13 cellular contexts compared by ENCODE assay signal in genomic region chr4:169243808-169244207, GRCh38. TPM values are rescaled to one million over a fixed set of nuclear protein-coding genes. Genes with fewer than 3 reads are reported as not detected.
A peak's percentile ranks its signal among the peaks of the same experiment; 100 is the strongest.
DNase-seq lines count a peak whose midpoint lies in the region; ATAC-seq, FAIRE-seq and TF ChIP-seq lines count a peak whose summit lies in the region.
"Had no signal": no experiment of that assay in that cellular context is flagged by ENCODE, and none has a peak within 500 bp of the region (broad histone marks: within the 10 kb centered on the region; RNA-seq: fewer than 3 reads in every experiment).

No MANE protein-coding gene starts in this region.

- no peak overlapping the region for H2AFZ ChIP-seq in astrocyte (ENCODE audit: low read depth, low read length)

- no peak for ATAC-seq in GM21786 (IDR thresholded peaks at IDR 0.05; ENCODE audit: unreplicated experiment)

- H3K4me3 Mint-ChIP-seq in HFFc6, result no peak overlapping the region
- H3K4me3 Mint-ChIP-seq in astrocyte (ENCODE audit: unreplicated experiment), result no peak overlapping the region
- H3K4me3 Mint-ChIP-seq: activated T-cell treated with anti-CD3 and anti-CD28 coated beads, Interleukin-2, amount 50 U/mL, for 24 hours had no signal

- peak overlapping the region; percentile 39 for H3K9ac ChIP-seq in astrocyte (ENCODE audit: low read length)

- FAIRE-seq in astrocyte (lab: Jason Lieb, UNC), result peak; percentile 79

- no peak overlapping the region for H3K4me3 ChIP-seq in astrocyte (ENCODE audit: insufficient read depth, low read depth, low read length)
- no peak overlapping the region for H3K4me3 ChIP-seq in fibroblast of villous mesenchyme (ENCODE audit: low read depth, low read length)

- H3K4me1 ChIP-seq in astrocyte (ENCODE audit: insufficient read depth, low read length), result peaks cover 27% of the 10 kb centered on the region

- H3K27ac Mint-ChIP-seq in HFFc6 (peak overlapping the region; percentile 51), astrocyte (ENCODE audit: unreplicated experiment) (peak overlapping the region; percentile 17)
- H3K27ac Mint-ChIP-seq: activated T-cell treated with anti-CD3 and anti-CD28 coated beads, Interleukin-2, amount 50 U/mL, for 24 hours had no signal

- DNase-seq in HFFc6 (peak; percentile 58), astrocyte (ENCODE audit: low read depth) (peak; percentile 86), fibroblast of villous mesenchyme (ENCODE audit: low read depth) (peak; percentile 52), renal cortical epithelial cell (ENCODE audit: low read depth) (peak; percentile 83), NCI-H1092 (lab: John Stamatoyannopoulos, UW) (no peak), amygdala (lab: John Stamatoyannopoulos, UW) (no peak), KBM-7 (no peak)
- DNase-seq: activated T-cell treated with anti-CD3 and anti-CD28 coated beads, Interleukin-2, amount 50 U/mL, for 24 hours; cerebellar nuclear complex; DMS153; stimulated activated CD4-positive, alpha-beta T cell treated with anti-CD3 and anti-CD28 coated beads, Interleukin-2, amount 100 ng/mL, for 48 hours had no signal

- H3K27me3 Mint-ChIP-seq in HFFc6 (ENCODE audit: insufficient read depth) (no peaks in the 10 kb centered on the region; the same call in 1 of the 2 replicates), astrocyte (ENCODE audit: low read depth, unreplicated experiment) (no peaks in the 10 kb centered on the region)

- peak overlapping the region; percentile 63 for H3K4me2 ChIP-seq in astrocyte (ENCODE audit: low read length)

- no peaks in the 10 kb centered on the region for H3K36me3 ChIP-seq in astrocyte (ENCODE audit: insufficient read depth, low read length)
- H3K36me3 ChIP-seq: neutrophil had no signal

- TF ChIP-seq CTCF in HFFc6 (IDR thresholded peaks at IDR 0.05), result no peak
- no peak for TF ChIP-seq CTCF in astrocyte (IDR thresholded peaks at IDR 0.05; ENCODE audit: insufficient read depth, low read depth, low read length)
- no peak for TF ChIP-seq CTCF in fibroblast of villous mesenchyme (IDR thresholded peaks at IDR 0.05; ENCODE audit: insufficient read depth, low read depth, low read length)

- H3K9me3 Mint-ChIP-seq in HFFc6, result no peaks in the 10 kb centered on the region
- no peaks in the 10 kb centered on the region for H3K9me3 Mint-ChIP-seq in astrocyte (ENCODE audit: unreplicated experiment)
- H3K9me3 Mint-ChIP-seq: activated T-cell treated with anti-CD3 and anti-CD28 coated beads, Interleukin-2, amount 50 U/mL, for 24 hours had no signal

- peaks cover 58% of the 10 kb centered on the region for H4K20me1 ChIP-seq in astrocyte (ENCODE audit: insufficient read depth, low read length)

- H3K27ac ChIP-seq in astrocyte (ENCODE audit: low read depth, low read length), result peak overlapping the region; percentile 44
- H3K27ac ChIP-seq: neutrophil had no signal

- H3K79me2 ChIP-seq in astrocyte (ENCODE audit: insufficient read depth, low read length), result peaks cover 99% of the 10 kb centered on the region

- peaks cover 90% of the 10 kb centered on the region for H3K4me1 Mint-ChIP-seq in HFFc6 (ENCODE audit: low read depth)
- H3K4me1 Mint-ChIP-seq in astrocyte (ENCODE audit: low read depth, unreplicated experiment), result peaks cover 15% of the 10 kb centered on the region

- H3K36me3 Mint-ChIP-seq in HFFc6 (ENCODE audit: low read depth), result peaks cover 54% of the 10 kb centered on the region
- peaks cover 6% of the 10 kb centered on the region for H3K36me3 Mint-ChIP-seq in astrocyte (ENCODE audit: low read depth, unreplicated experiment)

- no peaks in the 10 kb centered on the region for H3K27me3 ChIP-seq in astrocyte (ENCODE audit: insufficient read depth, low read length)
- H3K27me3 ChIP-seq: neutrophil had no signal

- no peaks in the 10 kb centered on the region for H3K9me3 ChIP-seq in astrocyte (ENCODE audit: insufficient read depth, low read depth, low read length)
- H3K9me3 ChIP-seq: neutrophil had no signal

- in situ Hi-C loops in KBM-7 (cut with MboI; ENCODE audit: low pct_unique_long_range_greater_than_20kb, low sequenced_read_pairs), result no loop called here

RNA-seq across cellular contexts. Expression of gene SH3RF1, which starts 26.9 kb away (rescaled TPM):
- total RNA-seq in HFFc6 (2021; fragmentation: NEBNext Ultra II Directional; extraction: Animal tissue kit (Norgen Biotek cat#: 25700)), result 10 to 100 TPM; 54.5 to 67.1 (median 57.1) TPM
- total RNA-seq in astrocyte, result 20.8 and 25.9 TPM in 2 replicates
- 29.3 and 41.9 TPM in 2 replicates for total RNA-seq in fibroblast of villous mesenchyme
- total RNA-seq in renal cortical epithelial cell, result 10.2 and 12.7 TPM in 2 replicates

Comparison
In these comparisons a context has a peak if more than half of its experiments do, and no peak if none do; other contexts are left out.
1. DNase-seq: peak in HFFc6 (single experiment), astrocyte (single experiment), fibroblast of villous mesenchyme (single experiment) and renal cortical epithelial cell (single experiment); none in NCI-H1092 (single experiment), amygdala (0 of 56) and KBM-7 (single experiment).